10 cellular contexts compared by ENCODE assay signal in genomic region chr11:2945757-2946287, GRCh38. TPM values are rescaled to one million over a fixed set of nuclear protein-coding genes. Genes with fewer than 3 reads are reported as not detected.
DNase-seq lines count a peak whose midpoint lies in the region; ATAC-seq and TF ChIP-seq lines count a peak whose summit lies in the region.
"Had no signal": no experiment of that assay in that cellular context is flagged by ENCODE, and none has a peak within 500 bp of the region (broad histone marks: within the 10 kb centered on the region; RNA-seq: fewer than 3 reads in every experiment).

No MANE protein-coding gene starts in this region.

- H3K27ac ChIP-seq in heart right ventricle (peak overlapping the region in 7 of 10 donors; percentile 6 to 73 (median 46)), ascending aorta (peak overlapping the region; percentile 55 to 69), uterus (peak overlapping the region; percentile 47 to 75)

- TF ChIP-seq POLR2A in uterus (IDR thresholded peaks at IDR 0.05) = no peak

- TF ChIP-seq CTCF in heart right ventricle (IDR thresholded peaks at IDR 0.05) (no peak), ascending aorta (IDR thresholded peaks at IDR 0.05) (no peak), uterus (IDR thresholded peaks at IDR 0.05) (no peak)

- H3K27ac Mint-ChIP-seq in naive thymus-derived CD8-positive, alpha-beta T cell = peak overlapping the region; percentile 66 to 89 (median 84)

- H3K27me3 ChIP-seq in heart right ventricle (no peaks in the 10 kb centered on the region), ascending aorta (no peaks in the 10 kb centered on the region), uterus (no peaks in the 10 kb centered on the region)

- POLR2A ChIA-PET in naive thymus-derived CD8-positive, alpha-beta T cell (lab: Charles Lee) = interaction anchor here (1.0 to 1.6 kb wide), 6 partner anchors 11 to 58 kb away, joined by 3 to 5 read pairs (median 4); partner anchors contain the start of gene PHLDA2

- H3K9me3 ChIP-seq in heart right ventricle (no peaks in the 10 kb centered on the region), ascending aorta (no peaks in the 10 kb centered on the region), uterus (no peaks in the 10 kb centered on the region)

- 67 to 68% methylated on average over 8 of the region's 8 CpGs for WGBS in heart right ventricle, 2 donors

- intact Hi-C loops in heart right ventricle (cut with DNase I) (no loop called here), left cardiac atrium (cut with DNase I) (no loop called here), ascending aorta (cut with DNase I) (loop anchor here (2.0 kb wide), 1 partner anchor 17 kb away; the partner anchor contains the start of gene PHLDA2), uterus (cut with DNase I; ENCODE audit: low total_unique reads) (no loop called here)

- H3K9me3 Mint-ChIP-seq in naive thymus-derived CD8-positive, alpha-beta T cell = no peaks in the 10 kb centered on the region

- H3K4me3 Mint-ChIP-seq in naive thymus-derived CD8-positive, alpha-beta T cell = peak overlapping the region in 8 of 10 donors; percentile 21 to 71 (median 38)

- no peaks in the 10 kb centered on the region for H3K27me3 Mint-ChIP-seq in naive thymus-derived CD8-positive, alpha-beta T cell

- ATAC-seq in heart right ventricle (peak in 1 of 8 donors; percentile 7), left cardiac atrium (no peak), HG02870 (IDR thresholded peaks at IDR 0.05; ENCODE audit: unreplicated experiment) (no peak)
- ATAC-seq in naive thymus-derived CD8-positive, alpha-beta T cell = peak in 1 of 2 donors; percentile 19
- ATAC-seq: PC-3 had no signal

- peaks cover 28 to 69% (median 47%) of the 10 kb centered on the region in 4 donors for H3K4me1 Mint-ChIP-seq in naive thymus-derived CD8-positive, alpha-beta T cell

- peak overlapping the region in 3 of 10 donors; percentile 35 to 40 (median 35) for H3K4me3 ChIP-seq in heart right ventricle
- H3K4me3 ChIP-seq in ascending aorta = peak overlapping the region in 1 of 2 donors; percentile 59
- no peak overlapping the region for H3K4me3 ChIP-seq in uterus

- H3K4me1 ChIP-seq in heart right ventricle (peaks cover 5 to 40% (median 22%) of the 10 kb centered on the region in 9 donors), ascending aorta (peaks cover 7 to 13% of the 10 kb centered on the region in 2 donors), uterus (peaks cover 0 to 5% of the 10 kb centered on the region in 2 donors)

- H3K36me3 ChIP-seq in heart right ventricle (peaks cover 0 to 66% (median 13%) of the 10 kb centered on the region in 9 donors), ascending aorta (peaks cover 26 to 44% of the 10 kb centered on the region in 2 donors), uterus (no peaks in the 10 kb centered on the region)

- DNase-seq in heart right ventricle (no peak), left cardiac atrium (no peak), ascending aorta (ENCODE audit: low spot score in 2 of 2) (peak in 1 of 2 donors; percentile 65), uterus (no peak), anterior cingulate cortex (lab: John Stamatoyannopoulos, UW) (no peak), NCI-H187 treated with DMSO at 0.1 percent for 48 hours (lab: John Stamatoyannopoulos, UW) (no peak)
- DNase-seq in naive thymus-derived CD8-positive, alpha-beta T cell = no peak
- DNase-seq: NCI-H1930, PC-3 had no signal

- peaks cover 4 to 68% (median 4%) of the 10 kb centered on the region in 3 donors for H3K36me3 Mint-ChIP-seq in naive thymus-derived CD8-positive, alpha-beta T cell

RNA-seq across cellular contexts. Expression of gene PHLDA2, which starts 16.6 kb away (rescaled TPM):
- total RNA-seq in heart right ventricle (1 to 10 TPM in 3 of 10 donors, under 1 TPM in 6, not detected in 1; 0.39 to 2.8 (median 0.80) TPM), left cardiac atrium (1 to 10 TPM; 2.2 to 3.4 TPM), ascending aorta (not detected), uterus (1 to 10 TPM in 1 of 4 donors, not detected in 3; 5.2 TPM)
- polyA plus RNA-seq in heart right ventricle = 10 to 100 TPM in 1 of 2 donors, 1 to 10 TPM in 1; 1.6 to 14.2 TPM
- under 1 TPM; 0.69 to 0.83 TPM for total RNA-seq in naive thymus-derived CD8-positive, alpha-beta T cell
- polyA plus RNA-seq in naive thymus-derived CD8-positive, alpha-beta T cell = not detected

RNA-seq across cellular contexts. Expression of gene NAP1L4, which starts 46.3 kb away (rescaled TPM):
- 100 to 1,000 TPM; 167 to 233 (median 191) TPM for total RNA-seq in heart right ventricle
- 100 to 1,000 TPM in 1 of 2 donors, 10 to 100 TPM in 1; 98.5 to 102 TPM for polyA plus RNA-seq in heart right ventricle
- 100 to 1,000 TPM; 125 to 144 TPM for total RNA-seq in left cardiac atrium
- 54.5 TPM for total RNA-seq in ascending aorta
- total RNA-seq in naive thymus-derived CD8-positive, alpha-beta T cell = 100 to 1,000 TPM; 455 to 471 TPM
- polyA plus RNA-seq in naive thymus-derived CD8-positive, alpha-beta T cell = 100 to 1,000 TPM; 169 to 207 (median 201) TPM
- total RNA-seq in uterus = 100 to 1,000 TPM in 3 of 4 donors, 10 to 100 TPM in 1; 96.1 to 183 (median 129) TPM
